Comparison of ENCODE assay signal across 17 cellular contexts in the genomic region with DNA sequence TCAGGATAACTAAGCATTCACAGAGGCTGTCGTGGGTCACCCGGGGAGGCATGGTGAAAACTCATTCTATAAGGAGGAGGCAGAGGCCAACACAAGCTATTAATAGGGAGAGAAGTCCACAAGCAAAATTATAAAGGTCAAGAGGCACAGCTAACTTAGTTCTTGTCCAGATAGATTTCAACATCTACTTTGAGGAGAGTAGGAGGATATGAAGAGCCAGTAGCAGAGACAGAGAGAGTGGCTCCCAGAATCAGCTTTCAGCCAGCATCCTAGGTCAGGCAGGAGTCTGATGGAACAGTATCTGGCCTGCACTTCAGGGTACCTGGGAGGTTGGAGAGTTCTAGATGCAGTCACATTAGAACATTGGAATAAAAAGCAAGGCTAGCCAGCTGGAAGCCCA.
DNase-seq lines count a peak whose midpoint lies in the region; ATAC-seq and TF ChIP-seq lines count a peak whose summit lies in the region.
"Had no signal": no experiment of that assay in that cellular context is flagged by ENCODE, and none has a peak within 500 bp of the region (broad histone marks: within the 10 kb centered on the region; RNA-seq: fewer than 3 reads in every experiment).

No MANE protein-coding gene starts in this region.

- H3K36me3 ChIP-seq in left lung (no peaks in the 10 kb centered on the region), aorta (ENCODE audit: control insufficient read depth in 1 of 2, insufficient read depth in 2 of 2, low read length in 1 of 2) (no peaks in the 10 kb centered on the region)
- H3K36me3 ChIP-seq: BLaER1 treated with 17β-estradiol and CSF1 and Interleukin-3, amounts not matched to agents 10 nM and 100 nM had no signal

- H3K4me1 ChIP-seq in left lung: peaks cover 0 to 2% of the 10 kb centered on the region in 2 donors
- peaks cover 0 to 5% of the 10 kb centered on the region in 2 donors for H3K4me1 ChIP-seq in aorta (ENCODE audit: control insufficient read depth in 1 of 2, insufficient read depth in 2 of 2, low read length in 2 of 2)

- H3K27me3 ChIP-seq in left lung: no peaks in the 10 kb centered on the region
- no peaks in the 10 kb centered on the region for H3K27me3 ChIP-seq in aorta (ENCODE audit: control insufficient read depth in 1 of 2, insufficient read depth in 2 of 2, low read length in 1 of 2)
- H3K27me3 ChIP-seq: BLaER1 treated with 17β-estradiol and CSF1 and Interleukin-3, amounts not matched to agents 10 nM and 100 nM had no signal

- peaks cover 0 to 11% of the 10 kb centered on the region in 2 donors for H3K9me3 ChIP-seq in left lung
- no peaks in the 10 kb centered on the region for H3K9me3 ChIP-seq in aorta (ENCODE audit: control insufficient read depth, low read length)

- peak; percentile 60 for ATAC-seq in left lung
- ATAC-seq in stimulated activated effector memory CD8-positive, alpha-beta T cell treated with anti-CD3 and anti-CD28 coated beads, Interleukin-12 subunit alpha, Interleukin-12 subunit beta, amount 100 ng/mL, for 72 hours: peak; percentile 13
- ATAC-seq in aorta (ENCODE audit: low FRiP score): peak; percentile 55
- ATAC-seq in GM18519 (IDR thresholded peaks at IDR 0.05; ENCODE audit: low FRiP score, unreplicated experiment): no peak
- no peak for ATAC-seq in HG02970 (IDR thresholded peaks at IDR 0.05; ENCODE audit: low FRiP score, unreplicated experiment)
- ATAC-seq: CD8-positive, alpha-beta T cell; GM12878; GM23338 had no signal

- DNase-seq in left lung (no peak), aorta (no peak), iPS-NIHi7 (ENCODE audit: extremely low spot score) (no peak)
- no peak for DNase-seq in stimulated activated effector memory CD8-positive, alpha-beta T cell treated with anti-CD3 and anti-CD28 coated beads, Interleukin-12 subunit alpha, Interleukin-12 subunit beta, amount 100 ng/mL, for 72 hours (ENCODE audit: low spot score in 2 of 2)
- DNase-seq: Calu3; CD8-positive, alpha-beta T cell; DMS79 treated with DMSO at 0.1 percent for 48 hours; EL; HCEC 1CT had no signal

- peaks cover 47% of the 10 kb centered on the region for H3K4me1 Mint-ChIP-seq in dendritic cell treated with granulocyte-macrophage colony-stimulating factor and Interleukin-4, amounts not matched to agents 40 ng/mL and 50 ng/mL, for 4 days (ENCODE audit: low read depth)
- no peaks in the 10 kb centered on the region for H3K4me1 Mint-ChIP-seq in stimulated activated effector memory CD8-positive, alpha-beta T cell treated with anti-CD3 and anti-CD28 coated beads, Interleukin-12 subunit alpha, Interleukin-12 subunit beta, amount 100 ng/mL, for 72 hours
- H3K4me1 Mint-ChIP-seq: B cell, GM23338 had no signal

- 55 to 56% methylated on average over 2 of the region's 2 CpGs for WGBS in aorta, 2 donors

- peak overlapping the region; percentile 61 for H3K27ac Mint-ChIP-seq in dendritic cell treated with granulocyte-macrophage colony-stimulating factor and Interleukin-4, amounts not matched to agents 40 ng/mL and 50 ng/mL, for 4 days
- H3K27ac Mint-ChIP-seq in stimulated activated effector memory CD8-positive, alpha-beta T cell treated with anti-CD3 and anti-CD28 coated beads, Interleukin-12 subunit alpha, Interleukin-12 subunit beta, amount 100 ng/mL, for 72 hours: no peak overlapping the region
- H3K27ac Mint-ChIP-seq: B cell; CD8-positive, alpha-beta T cell; GM23338 had no signal

- H3K27me3 Mint-ChIP-seq in dendritic cell treated with granulocyte-macrophage colony-stimulating factor and Interleukin-4, amounts not matched to agents 40 ng/mL and 50 ng/mL, for 4 days: no peaks in the 10 kb centered on the region

- intact Hi-C loops in dendritic cell treated with granulocyte-macrophage colony-stimulating factor and Interleukin-4, amounts not matched to agents 40 ng/mL and 50 ng/mL, for 4 days (cut with micrococcal nuclease): no loop called here
- intact Hi-C loops in left lung (cut with DNase I) (no loop called here), aorta (cut with DNase I) (no loop called here)

- peaks cover 33% of the 10 kb centered on the region for H3K9me3 Mint-ChIP-seq in dendritic cell treated with granulocyte-macrophage colony-stimulating factor and Interleukin-4, amounts not matched to agents 40 ng/mL and 50 ng/mL, for 4 days
- H3K9me3 Mint-ChIP-seq in stimulated activated effector memory CD8-positive, alpha-beta T cell treated with anti-CD3 and anti-CD28 coated beads, Interleukin-12 subunit alpha, Interleukin-12 subunit beta, amount 100 ng/mL, for 72 hours: peaks cover 7% of the 10 kb centered on the region
- H3K9me3 Mint-ChIP-seq: GM23338 had no signal

- H3K27ac ChIP-seq in left lung (no peak overlapping the region), aorta (ENCODE audit: low read depth in 1 of 2, low read length in 2 of 2) (no peak overlapping the region)
- H3K27ac ChIP-seq: BLaER1 treated with 17β-estradiol and CSF1 and Interleukin-3, amounts not matched to agents 10 nM and 100 nM; HL-60 had no signal

- peaks cover 66% of the 10 kb centered on the region for H3K36me3 Mint-ChIP-seq in dendritic cell treated with granulocyte-macrophage colony-stimulating factor and Interleukin-4, amounts not matched to agents 40 ng/mL and 50 ng/mL, for 4 days (ENCODE audit: low read depth)
- no peaks in the 10 kb centered on the region for H3K36me3 Mint-ChIP-seq in stimulated activated effector memory CD8-positive, alpha-beta T cell treated with anti-CD3 and anti-CD28 coated beads, Interleukin-12 subunit alpha, Interleukin-12 subunit beta, amount 100 ng/mL, for 72 hours
- H3K36me3 Mint-ChIP-seq: CD8-positive, alpha-beta T cell had no signal

- no peak for TF ChIP-seq CTCF in left lung (IDR thresholded peaks at IDR 0.05)

- H3K4me3 Mint-ChIP-seq in dendritic cell treated with granulocyte-macrophage colony-stimulating factor and Interleukin-4, amounts not matched to agents 40 ng/mL and 50 ng/mL, for 4 days: no peak overlapping the region
- H3K4me3 Mint-ChIP-seq in stimulated activated effector memory CD8-positive, alpha-beta T cell treated with anti-CD3 and anti-CD28 coated beads, Interleukin-12 subunit alpha, Interleukin-12 subunit beta, amount 100 ng/mL, for 72 hours: no peak overlapping the region
- H3K4me3 Mint-ChIP-seq: B cell; CD8-positive, alpha-beta T cell; GM23338 had no signal

- no peak overlapping the region for H3K4me3 ChIP-seq in left lung
- no peak overlapping the region for H3K4me3 ChIP-seq in aorta (ENCODE audit: low read length in 2 of 2)
- H3K4me3 ChIP-seq: BLaER1 treated with 17β-estradiol and CSF1 and Interleukin-3, amounts not matched to agents 10 nM and 100 nM; GM12878; GM23338 had no signal

Comparison
In these comparisons a context has a peak if more than half of its experiments do, and no peak if none do; other contexts are left out.
1. ATAC-seq: peak in left lung (single experiment), stimulated activated effector memory CD8-positive, alpha-beta T cell treated with anti-CD3 and anti-CD28 coated beads, Interleukin-12 subunit alpha, Interleukin-12 subunit beta, amount 100 ng/mL, for 72 hours (single experiment) and aorta (single experiment); none in GM18519 (single experiment) and HG02970 (single experiment).